Comparison of ENCODE assay signal across 8 cellular contexts in the genomic region with DNA sequence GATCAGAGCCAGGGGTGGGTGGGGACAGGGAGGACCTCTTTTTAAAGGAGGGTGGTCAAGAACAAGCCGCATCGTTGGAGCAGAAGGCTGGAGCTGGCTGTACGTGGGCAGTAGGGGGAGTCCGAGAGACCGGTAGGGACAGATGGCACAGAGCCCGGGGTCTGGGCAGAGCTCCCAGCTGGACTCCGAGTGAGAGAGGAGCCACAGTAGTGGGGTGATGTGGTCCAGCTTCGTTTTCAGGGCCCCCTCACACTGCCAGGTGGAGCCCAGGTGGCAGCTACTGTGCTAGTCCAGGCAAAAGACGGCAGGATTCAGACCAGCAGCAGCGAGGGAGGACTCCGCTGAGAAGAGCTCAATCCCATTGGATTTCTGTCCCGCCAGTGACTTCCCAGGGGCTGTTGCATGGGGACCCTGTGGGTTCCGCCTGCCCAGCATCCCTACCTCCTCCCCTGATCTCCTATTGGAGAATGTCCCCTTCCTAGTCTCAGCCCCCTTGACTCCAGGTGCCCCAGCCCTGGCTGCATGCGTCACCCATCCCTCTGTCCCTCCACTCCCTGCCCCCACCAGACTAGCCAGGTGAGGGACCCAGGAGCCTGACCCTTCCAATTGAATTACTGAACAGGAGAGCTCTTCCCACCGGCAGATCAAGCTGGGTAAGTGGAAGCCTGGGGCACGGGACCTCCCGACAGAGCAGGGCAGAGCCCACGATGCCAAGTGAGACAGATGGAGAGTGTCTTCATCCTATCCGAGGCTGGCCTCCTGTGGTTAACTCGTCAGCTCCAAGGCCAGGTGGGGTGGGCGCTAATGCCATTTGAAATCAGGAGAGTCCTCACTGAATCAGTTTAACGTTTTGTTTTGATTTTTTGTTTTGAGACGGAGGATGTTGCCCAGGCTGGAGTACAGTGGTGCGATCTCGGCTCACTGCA. TPM values are rescaled to one million over a fixed set of nuclear protein-coding genes. Genes with fewer than 3 reads are reported as not detected.
A peak's percentile ranks its signal among the peaks of the same experiment; 100 is the strongest.
DNase-seq lines count a peak whose midpoint lies in the region; ATAC-seq, FAIRE-seq and TF ChIP-seq lines count a peak whose summit lies in the region.

No MANE protein-coding gene starts in this region.

- H3K27ac ChIP-seq in GM12878 (ENCODE audit: control insufficient read depth, insufficient read depth), result no peak overlapping the region
- H3K27ac ChIP-seq in uterus, result no peak overlapping the region

- H3K9ac ChIP-seq in GM12878 (ENCODE audit: control insufficient read depth, insufficient read depth, low read length), result no peak overlapping the region

- TF ChIP-seq RAD21 in GM12878 (IDR thresholded peaks at IDR 0.05; ENCODE audit: insufficient read depth, low read depth, low read length), result peak; percentile 23; the same call in 1 of the 2 replicates

- peak; percentile 16 for DNase-seq in NCI-H2171 treated with DMSO at 0.1 percent for 48 hours (lab: John Stamatoyannopoulos, UW)
- no peak for DNase-seq in NCI-H2171 (lab: John Stamatoyannopoulos, UW)
- DNase-seq in NCI-H2196 (lab: John Stamatoyannopoulos, UW; ENCODE audit: unreplicated experiment), result peak; percentile 58
- no peak for DNase-seq in GM12878 (ENCODE audit: low read depth, low spot score)
- DNase-seq in left colon, result peak; percentile 69 to 71
- peak; percentile 82 to 89 for DNase-seq in uterus
- DNase-seq in COLO829 (ENCODE audit: low spot score), result no peak

- H3K4me1 ChIP-seq in GM12878 (ENCODE audit: control insufficient read depth, insufficient read depth, low read length) (peaks cover 9% of the 10 kb centered on the region; the same call in 1 of the 2 replicates), uterus (peaks cover 3 to 9% of the 10 kb centered on the region in 2 donors)

- intact Hi-C loops in GM12878 (cut with micrococcal nuclease; ENCODE audit: unreplicated experiment), result no loop called here
- intact Hi-C loops in left colon (cut with DNase I, micrococcal nuclease), result no loop called here
- intact Hi-C loops in uterus (cut with DNase I; ENCODE audit: low total_unique reads), result no loop called here

- 0 out of 4 replicates have a peak, but pooled peaks cover 0 to 1% of the 10 kb centered on the region in 2 experiments for H3K27me3 ChIP-seq in GM12878 (replicated peaks in 1 of 2; ENCODE audit: control insufficient read depth in 2 of 2, insufficient read depth in 2 of 2, low read length in 1 of 2)
- H3K27me3 ChIP-seq in uterus, result no peaks in the 10 kb centered on the region

- RAD21 ChIA-PET in GM12878 (lab: Charles Lee; ENCODE audit: unreplicated experiment), result interaction anchor here (0.8 to 6.2 kb wide), 7 partner anchors 14 to 95 kb away, joined by 3 to 59 read pairs (median 5); a partner anchor contains a TSS

- SMC1A ChIA-PET in GM12878 (lab: Charles Lee; ENCODE audit: uncharacterized antibody, unreplicated experiment), result interaction anchor here (0.5 to 5.5 kb wide), 6 partner anchors 12 to 171 kb away, joined by 3 to 61 read pairs (median 4); a partner anchor contains a TSS

- no TSS peak for BruUV-seq in GM12878 (replicated peaks; lab: Mats Ljungman, UMichigan)

- H3K36me3 ChIP-seq in GM12878 (ENCODE audit: control insufficient read depth in 2 of 2, insufficient read depth in 2 of 2, low read length in 1 of 2) (peaks cover 0 to 3% of the 10 kb centered on the region in 2 experiments; a peak in 1 of 4 replicates), uterus (no peaks in the 10 kb centered on the region)

- no peaks in the 10 kb centered on the region for H4K20me1 ChIP-seq in GM12878 (ENCODE audit: control insufficient read depth, insufficient read depth)

- H3K4me3 ChIP-seq in GM12878, result peak overlapping the region; percentile 22; the same call in 1 of the 2 replicates
- no peak overlapping the region for H3K4me3 ChIP-seq in uterus

- peak; percentile 23 for FAIRE-seq in GM12878 (lab: Jason Lieb, UNC)

- TF ChIP-seq POLR2A in GM12878 (IDR thresholded peaks at IDR 0.05; ENCODE audit: low read depth, low read length) (0 out of 2 replicates have a peak, but pooled peaks have one; percentile 0), uterus (IDR thresholded peaks at IDR 0.05) (no peak)

- ATAC-seq in GM12878 (peak; percentile 12; the same call in 2 of the 3 replicates), left colon (peak; percentile 24), GM19035 (IDR thresholded peaks at IDR 0.05; ENCODE audit: unreplicated experiment) (no peak)

- WGBS in GM12878 (ENCODE audit: insufficient coverage, insufficient replicate concordance, low lambda C conversion rate, missing lambda C conversion rate), result 76% methylated on average over 25 of the region's 25 CpGs

- H3K4me2 ChIP-seq in GM12878 (ENCODE audit: control insufficient read depth, insufficient read depth), result peak overlapping the region; percentile 21

- POLR2A ChIA-PET in GM12878 (lab: Charles Lee), result interaction anchor here (0.6 to 1.7 kb wide), 6 partner anchors 12 to 534 kb away, joined by 3 to 6 read pairs (median 3); a partner anchor contains a TSS

- TF ChIP-seq EP300 in GM12878 (IDR thresholded peaks at IDR 0.05; ENCODE audit: borderline replicate concordance in 1 of 2, control insufficient read depth in 1 of 2, low read depth in 2 of 2, low read length in 2 of 2), result no peak

- no peaks in the 10 kb centered on the region; the same call in 2 of the 3 replicates for H3K9me3 ChIP-seq in GM12878 (replicated peaks; ENCODE audit: control insufficient read depth, insufficient read depth, low read length)
- H3K9me3 ChIP-seq in uterus, result no peaks in the 10 kb centered on the region

- in situ Hi-C loops in GM12878 (cut with MboI), result loop anchor here (10.0 kb wide), 1 partner anchor 62 kb away; no protein-coding TSS in a partner anchor

- no peak overlapping the region for H2AFZ ChIP-seq in GM12878 (ENCODE audit: control insufficient read depth, low read depth, low read length)

- CTCF ChIA-PET in GM12878 (lab: Yijun Ruan, JAX), result interaction anchor here (0.6 to 8.7 kb wide), 18 partner anchors 10 to 169 kb away, joined by 3 to 172 read pairs (median 5); a partner anchor contains a TSS

- H3K79me2 ChIP-seq in GM12878 (ENCODE audit: control insufficient read depth, insufficient read depth, low read length), result peaks cover 37% of the 10 kb centered on the region

- TF ChIP-seq CTCF in GM12878 (IDR thresholded peaks at IDR 0.05 in 2 of 3, conservative IDR thresholded peaks at IDR 0.05 in 1 of 3; ENCODE audit: control insufficient read depth in 2 of 3, extremely low read depth in 1 of 3, insufficient read depth in 1 of 3, low read depth in 3 of 3, low read length in 3 of 3), result peak; percentile 33 to 69 (median 42); a peak in 5 of 6 replicates
- peak; percentile 29 to 54 (median 34) for TF ChIP-seq CTCF in uterus (IDR thresholded peaks at IDR 0.05)

RNA-seq across cellular contexts. Expression of a gene that starts 2.9 kb away (rescaled TPM):
- total RNA-seq in GM12878 (2013; cell fraction: nucleolus; rRNA removed), result 91.6 and 99.6 TPM in 2 replicates
- total RNA-seq in GM12878 (2014; rRNA removed) (77.1 and 92.8 TPM in 2 replicates), GM12878 (2014; rRNA removed; fragmentation: Illumina TruSeq; extraction: Trizol) (19.0 and 19.5 TPM in 2 replicates), GM12878 (2021) (112 and 120 TPM in 2 replicates), left colon (10 to 100 TPM; 26.6 to 35.5 TPM), uterus (10 to 100 TPM in 2 of 4 donors, 1 to 10 TPM in 2; 5.1 to 28.3 (median 15.8) TPM)
- 15.0 TPM for polyA plus RNA-seq in GM12878 (2011; ENCODE audit: low read depth)
- polyA plus RNA-seq in GM12878 (2011; rRNA removed) (8.5 and 22.0 TPM in 2 replicates), GM12878 (2014; fragmentation: Illumina TruSeq; extraction: Trizol) (2.2 and 14.6 TPM in 2 replicates), GM12878 (2014; fragmentation: Nextera tagmentation; extraction: Ambion mirVana) (1 to 10 TPM in 1 of 2 experiments, under 1 TPM in 1; 0.71 to 6.0 TPM), GM12878 (2014; rRNA removed) (102 and 116 TPM in 2 replicates), GM12878 (2016; fragmentation: Nextera tagmentation; extraction: Ambion mirVana) (10 to 100 TPM; 66.6 to 81.6 TPM)
- polyA plus RNA-seq in GM12878 (2011; cell fraction: cytosol; rRNA removed), result 33.8 and 45.0 TPM in 2 replicates
- 299 and 365 TPM in 2 replicates for polyA plus RNA-seq in GM12878 (2011; cell fraction: nucleus; rRNA removed)
- 51.0 and 62.3 TPM in 2 replicates for polyA plus RNA-seq in GM12878 (2012)
- 9.7 and 37.3 TPM in 2 replicates for polyA minus RNA-seq in GM12878 (2011; rRNA and poly(A)+ RNA removed)
- 23.3 and 31.5 TPM in 2 replicates for polyA minus RNA-seq in GM12878 (2011; cell fraction: cytosol; rRNA and poly(A)+ RNA removed)
- polyA minus RNA-seq in GM12878 (2011; cell fraction: nucleus; rRNA and poly(A)+ RNA removed), result 47.1 and 68.5 TPM in 2 replicates

RNA-seq across cellular contexts. Expression of a gene that starts 11.6 kb away (rescaled TPM):
- 17.5 and 20.3 TPM in 2 replicates for total RNA-seq in GM12878 (2013; cell fraction: nucleolus; rRNA removed)
- total RNA-seq in GM12878 (2014; rRNA removed) (82.6 and 100 TPM in 2 replicates), GM12878 (2014; rRNA removed; fragmentation: Illumina TruSeq; extraction: Trizol) (59.6 and 69.5 TPM in 2 replicates), GM12878 (2021) (113 and 123 TPM in 2 replicates), left colon (10 to 100 TPM; 52.7 to 68.0 TPM), uterus (100 to 1,000 TPM in 2 of 4 donors, 10 to 100 TPM in 2; 37.9 to 198 (median 109) TPM)
- 40.6 TPM for polyA plus RNA-seq in GM12878 (2011; ENCODE audit: low read depth)
- polyA plus RNA-seq in GM12878 (2011; rRNA removed) (25.4 and 45.1 TPM in 2 replicates), GM12878 (2014; fragmentation: Illumina TruSeq; extraction: Trizol) (88.7 and 97.7 TPM in 2 replicates), GM12878 (2014; fragmentation: Nextera tagmentation; extraction: Ambion mirVana) (10 to 100 TPM in 1 of 2 experiments, 1 to 10 TPM in 1; 7.9 to 26.6 TPM), GM12878 (2014; rRNA removed) (158 TPM in 2 replicates), GM12878 (2016; fragmentation: Nextera tagmentation; extraction: Ambion mirVana) (100 to 1,000 TPM; 209 to 212 TPM)
- polyA plus RNA-seq in GM12878 (2011; cell fraction: cytosol; rRNA removed), result 77.8 and 104 TPM in 2 replicates
- polyA plus RNA-seq in GM12878 (2011; cell fraction: nucleus; rRNA removed), result 54.2 and 67.6 TPM in 2 replicates
- polyA plus RNA-seq in GM12878 (2012), result 64.3 and 68.0 TPM in 2 replicates
- polyA minus RNA-seq in GM12878 (2011; rRNA and poly(A)+ RNA removed), result 31.8 and 50.4 TPM in 2 replicates
- 17.2 and 25.0 TPM in 2 replicates for polyA minus RNA-seq in GM12878 (2011; cell fraction: cytosol; rRNA and poly(A)+ RNA removed)
- 13.3 and 24.4 TPM in 2 replicates for polyA minus RNA-seq in GM12878 (2011; cell fraction: nucleus; rRNA and poly(A)+ RNA removed)

RNA-seq across cellular contexts. Expression of a gene that starts 18.7 kb away (rescaled TPM):
- not detected in 2 replicates for total RNA-seq in GM12878 (2013; cell fraction: nucleolus; rRNA removed)
- total RNA-seq in GM12878 (2014; rRNA removed) (not detected in 2 replicates), GM12878 (2014; rRNA removed; fragmentation: Illumina TruSeq; extraction: Trizol) (not detected in 2 replicates), GM12878 (2021) (not detected in 2 replicates), left colon (under 1 TPM; 0.52 to 0.64 TPM), uterus (1 to 10 TPM in 2 of 4 donors, under 1 TPM in 1, not detected in 1; 0.35 to 5.2 (median 4.4) TPM)
- polyA plus RNA-seq in GM12878 (2011; ENCODE audit: low read depth), result not detected
- polyA plus RNA-seq in GM12878 (2011; rRNA removed) (not detected in 2 replicates), GM12878 (2014; fragmentation: Illumina TruSeq; extraction: Trizol) (not detected in 2 replicates), GM12878 (2014; fragmentation: Nextera tagmentation; extraction: Ambion mirVana) (not detected), GM12878 (2014; rRNA removed) (not detected in 2 replicates), GM12878 (2016; fragmentation: Nextera tagmentation; extraction: Ambion mirVana) (under 1 TPM; 0.12 to 0.37 TPM)
- polyA plus RNA-seq in GM12878 (2011; cell fraction: cytosol; rRNA removed), result 0.03 and 0.07 TPM in 2 replicates
- polyA plus RNA-seq in GM12878 (2011; cell fraction: nucleus; rRNA removed), result 0.43 and 0.44 TPM in 2 replicates
- 0.14 and 0.54 TPM in 2 replicates for polyA plus RNA-seq in GM12878 (2012)
- not detected in 2 replicates for polyA minus RNA-seq in GM12878 (2011; rRNA and poly(A)+ RNA removed)
- polyA minus RNA-seq in GM12878 (2011; cell fraction: cytosol; rRNA and poly(A)+ RNA removed), result not detected in 2 replicates
- polyA minus RNA-seq in GM12878 (2011; cell fraction: nucleus; rRNA and poly(A)+ RNA removed), result not detected in 2 replicates

RNA-seq across cellular contexts. Expression of a gene that starts 21.2 kb away (rescaled TPM):
- 8.3 and 9.0 TPM in 2 replicates for total RNA-seq in GM12878 (2013; cell fraction: nucleolus; rRNA removed)
- 2.1 and 2.2 TPM in 2 replicates for total RNA-seq in GM12878 (2014; rRNA removed)
- total RNA-seq in GM12878 (2014; rRNA removed; fragmentation: Illumina TruSeq; extraction: Trizol), result 1.6 and 1.8 TPM in 2 replicates
- total RNA-seq in GM12878 (2021), result 4.9 and 6.8 TPM in 2 replicates
- polyA plus RNA-seq in GM12878 (2011; ENCODE audit: low read depth), result 3.9 TPM
- polyA plus RNA-seq in GM12878 (2011; rRNA removed), result 1.1 and 1.6 TPM in 2 replicates
- polyA plus RNA-seq in GM12878 (2011; cell fraction: cytosol; rRNA removed), result 2.1 and 2.3 TPM in 2 replicates
- polyA plus RNA-seq in GM12878 (2011; cell fraction: nucleus; rRNA removed), result 4.1 and 6.0 TPM in 2 replicates
- 7.1 and 8.3 TPM in 2 replicates for polyA plus RNA-seq in GM12878 (2012)
- 0.19 and 1.3 TPM in 2 replicates for polyA plus RNA-seq in GM12878 (2014; fragmentation: Illumina TruSeq; extraction: Trizol)
- polyA plus RNA-seq in GM12878 (2014; fragmentation: Nextera tagmentation; extraction: Ambion mirVana), result not detected
- 4.0 and 4.5 TPM in 2 replicates for polyA plus RNA-seq in GM12878 (2014; rRNA removed)
- polyA plus RNA-seq in GM12878 (2016; fragmentation: Nextera tagmentation; extraction: Ambion mirVana), result under 1 TPM in 1 of 2 experiments, not detected in 1; 0.36 TPM
- 0.44 and 2.3 TPM in 2 replicates for polyA minus RNA-seq in GM12878 (2011; rRNA and poly(A)+ RNA removed)
- polyA minus RNA-seq in GM12878 (2011; cell fraction: cytosol; rRNA and poly(A)+ RNA removed), result 0.83 TPM in 1 of 2 replicates, not detected in the other
- 0.96 and 2.1 TPM in 2 replicates for polyA minus RNA-seq in GM12878 (2011; cell fraction: nucleus; rRNA and poly(A)+ RNA removed)
- 1 to 10 TPM; 3.8 to 8.6 TPM for total RNA-seq in left colon
- total RNA-seq in uterus, result 1 to 10 TPM in 3 of 4 donors, under 1 TPM in 1; 0.77 to 5.9 (median 2.6) TPM

RNA-seq across cellular contexts. Expression of a gene that starts 37.2 kb away (rescaled TPM):
- total RNA-seq in GM12878 (2013; cell fraction: nucleolus; rRNA removed), result 1.4 and 1.9 TPM in 2 replicates
- total RNA-seq in GM12878 (2014; rRNA removed) (not detected in 2 replicates), GM12878 (2014; rRNA removed; fragmentation: Illumina TruSeq; extraction: Trizol) (not detected in 2 replicates), GM12878 (2021) (0.24 and 0.64 TPM in 2 replicates), left colon (1 to 10 TPM; 3.7 to 8.8 TPM), uterus (1 to 10 TPM in 2 of 4 donors, under 1 TPM in 1, not detected in 1; 0.26 to 5.1 (median 2.8) TPM)
- 0.05 TPM for polyA plus RNA-seq in GM12878 (2011; ENCODE audit: low read depth)
- polyA plus RNA-seq in GM12878 (2011; rRNA removed) (0.12 and 0.22 TPM in 2 replicates), GM12878 (2014; fragmentation: Illumina TruSeq; extraction: Trizol) (not detected in 2 replicates), GM12878 (2014; fragmentation: Nextera tagmentation; extraction: Ambion mirVana) (not detected), GM12878 (2014; rRNA removed) (0.01 TPM in 1 of 2 replicates, not detected in the other), GM12878 (2016; fragmentation: Nextera tagmentation; extraction: Ambion mirVana) (under 1 TPM; 0.05 to 0.09 TPM)
- polyA plus RNA-seq in GM12878 (2011; cell fraction: cytosol; rRNA removed), result 0.07 TPM in 2 replicates
- 0.35 and 1.1 TPM in 2 replicates for polyA plus RNA-seq in GM12878 (2011; cell fraction: nucleus; rRNA removed)
- polyA plus RNA-seq in GM12878 (2012), result 0.05 and 0.20 TPM in 2 replicates
- polyA minus RNA-seq in GM12878 (2011; rRNA and poly(A)+ RNA removed), result 0.37 TPM in 1 of 2 replicates, not detected in the other
- 0.62 and 0.80 TPM in 2 replicates for polyA minus RNA-seq in GM12878 (2011; cell fraction: cytosol; rRNA and poly(A)+ RNA removed)
- polyA minus RNA-seq in GM12878 (2011; cell fraction: nucleus; rRNA and poly(A)+ RNA removed), result 0.48 TPM in 2 replicates

Comparison
In these comparisons a context has a peak if more than half of its experiments do, and no peak if none do; other contexts are left out.
1. DNase-seq: peak in NCI-H2171 treated with DMSO at 0.1 percent for 48 hours (single experiment), NCI-H2196 (single experiment), left colon (2 of 2) and uterus (2 of 2); none in NCI-H2171 (single experiment), GM12878 (single experiment) and COLO829 (single experiment).